ENCODE assay signal across 9 cellular contexts in genomic region chr12:95820096-95820703, GRCh38. TPM values are rescaled to one million over a fixed set of nuclear protein-coding genes. Genes with fewer than 3 reads are reported as not detected.
DNase-seq lines count a peak whose midpoint lies in the region; ATAC-seq and TF ChIP-seq lines count a peak whose summit lies in the region.
"Had no signal": no experiment of that assay in that cellular context is flagged by ENCODE, and none has a peak within 500 bp of the region (broad histone marks: within the 10 kb centered on the region; RNA-seq: fewer than 3 reads in every experiment).

No MANE protein-coding gene starts in this region.

- ATAC-seq in left lobe of liver (peak; percentile 94), HG02678 (IDR thresholded peaks at IDR 0.05; ENCODE audit: unreplicated experiment) (no peak), HG03025 (IDR thresholded peaks at IDR 0.05; ENCODE audit: low FRiP score, unreplicated experiment) (no peak), HG03460 (IDR thresholded peaks at IDR 0.05; ENCODE audit: unreplicated experiment) (no peak), GM21619 (IDR thresholded peaks at IDR 0.05; ENCODE audit: unreplicated experiment) (no peak)

- in situ Hi-C loops in astrocyte of the cerebellum (cut with HindIII; ENCODE audit: low sequenced_read_pairs), result no loop called here

- DNase-seq in NCI-H1694 treated with DMSO at 0.1 percent for 48 hours (lab: John Stamatoyannopoulos, UW) (peak; percentile 70), astrocyte of the cerebellum (ENCODE audit: low read depth) (no peak), left lobe of liver (ENCODE audit: low spot score) (peak; percentile 64)
- DNase-seq: left cardiac atrium had no signal

- no peak overlapping the region for H3K4me3 ChIP-seq in astrocyte of the cerebellum (ENCODE audit: low read depth, low read length)

- 0 out of 3 replicates have a peak, but pooled peaks have one; percentile 24 for TF ChIP-seq CTCF in GM12872 (IDR thresholded peaks at IDR 0.05; ENCODE audit: insufficient read depth, low read depth, low read length)
- peak; percentile 72 for TF ChIP-seq CTCF in astrocyte of the cerebellum (IDR thresholded peaks at IDR 0.05; ENCODE audit: low read depth, low read length, missing control alignments)

RNA-seq across cellular contexts. Expression of gene NTN4, which starts 29.6 kb away (rescaled TPM):
- 20.7 TPM for total RNA-seq in left lobe of liver

RNA-seq across cellular contexts. Expression of gene SNRPF, which starts 38.6 kb away (rescaled TPM):
- 8.5 TPM for total RNA-seq in left lobe of liver
